Comparison of ENCODE assay signal across 22 cellular contexts in the genomic region with DNA sequence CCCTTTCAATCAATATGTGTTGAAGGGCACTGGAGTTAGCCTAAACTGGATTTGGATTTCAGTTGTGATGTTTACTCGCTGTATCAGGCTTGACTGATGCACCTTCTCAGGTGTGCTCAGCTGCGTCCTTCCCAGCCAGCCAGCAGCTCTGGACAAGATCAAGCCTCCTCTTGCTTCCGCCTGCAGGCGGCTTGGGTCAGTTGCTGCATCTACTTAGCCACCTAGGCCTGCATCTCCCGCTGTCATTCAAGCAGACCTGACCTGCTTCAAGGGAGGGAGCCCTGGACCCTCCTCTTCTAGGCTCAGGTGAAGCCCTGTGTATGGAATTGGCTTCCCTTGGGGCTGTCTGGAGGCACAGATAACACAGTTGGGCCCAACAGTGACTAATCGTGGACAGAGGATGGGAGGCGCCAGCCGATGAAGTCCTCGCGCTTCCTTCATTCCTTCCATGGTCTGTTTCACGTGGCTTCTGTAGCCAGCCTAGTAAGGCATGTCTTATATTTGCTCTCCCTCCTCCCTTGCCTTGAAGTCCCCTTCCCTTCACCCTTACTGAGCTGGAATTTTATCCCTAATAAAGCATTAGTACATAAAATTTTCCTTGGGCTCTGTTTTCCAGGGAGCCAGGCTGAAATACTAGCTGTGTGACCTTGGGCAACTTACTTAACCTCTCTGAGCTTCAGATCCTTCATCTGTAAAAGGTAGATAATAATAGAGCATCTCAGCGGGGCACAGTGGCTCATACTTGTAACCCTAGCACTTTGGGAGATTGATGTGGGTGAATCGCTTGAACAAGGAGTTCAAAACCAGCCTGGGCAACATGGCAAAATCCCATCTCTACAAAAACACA. TPM values are rescaled to one million over a fixed set of nuclear protein-coding genes. Genes with fewer than 3 reads are reported as not detected.
DNase-seq lines count a peak whose midpoint lies in the region; ATAC-seq, FAIRE-seq and TF ChIP-seq lines count a peak whose summit lies in the region.
"Had no signal": no experiment of that assay in that cellular context is flagged by ENCODE, and none has a peak within 500 bp of the region (broad histone marks: within the 10 kb centered on the region; RNA-seq: fewer than 3 reads in every experiment).

No MANE protein-coding gene starts in this region.

- H2AK5ac ChIP-seq in mesenchymal stem cell (ENCODE audit: low read length, severe bottlenecking), result no peak overlapping the region

- H3K23ac ChIP-seq in mesenchymal stem cell (ENCODE audit: low read length in 2 of 2), result no peak overlapping the region

- CTCF ChIA-PET in WTC11 (lab: Charles Lee), result interaction anchor here (1.3 to 5.6 kb wide), 5 partner anchors 9 to 180 kb away, joined by 4 to 58 read pairs (median 6); no protein-coding TSS in a partner anchor

- H3K36me3 Mint-ChIP-seq in WTC11, result no peaks in the 10 kb centered on the region

- no peak overlapping the region for H2BK120ac ChIP-seq in mesenchymal stem cell (ENCODE audit: low read depth, low read length)

- no peak overlapping the region for H3K4me3 Mint-ChIP-seq in WTC11
- H3K4me3 Mint-ChIP-seq: CD14-positive monocyte had no signal

- no peaks in the 10 kb centered on the region for H3K9me3 Mint-ChIP-seq in WTC11

- H2AFZ ChIP-seq in mesenchymal stem cell (ENCODE audit: low read depth, low read length), result no peak overlapping the region

- H3K4me1 Mint-ChIP-seq in WTC11, result peaks cover 40% of the 10 kb centered on the region

- H3K4me2 ChIP-seq in mesenchymal stem cell (ENCODE audit: low read length, poor library complexity, severe bottlenecking), result no peak overlapping the region
- H3K4me2 ChIP-seq: KMS-11 had no signal

- H3K27me3 Mint-ChIP-seq in WTC11 (ENCODE audit: low read depth), result peaks cover 3% of the 10 kb centered on the region; the same call in 1 of the 2 replicates

- H3K14ac ChIP-seq in mesenchymal stem cell (ENCODE audit: low read length in 2 of 2), result peak overlapping the region in 1 of 2 experiments; percentile 18

- H3K4ac ChIP-seq in mesenchymal stem cell (ENCODE audit: low read depth in 1 of 2, low read length in 2 of 2), result no peak overlapping the region

- H3K4me3 ChIP-seq in mesenchymal stem cell (ENCODE audit: insufficient read depth in 1 of 2, low read depth in 1 of 2, low read length in 2 of 2), result no peak overlapping the region
- H3K4me3 ChIP-seq: SJSA1 had no signal

- DNase-seq in DMS53 (lab: John Stamatoyannopoulos, UW) (peak; percentile 3), DMS53 treated with DMSO at 0.1 percent for 48 hours (lab: John Stamatoyannopoulos, UW; ENCODE audit: unreplicated experiment) (no peak), WTC11 (ENCODE audit: low spot score) (peak; percentile 36), mesenchymal stem cell (no peak), urothelium cell line (ENCODE audit: low spot score) (no peak), NCI-H446 treated with DMSO at 0.1 percent for 48 hours (lab: John Stamatoyannopoulos, UW) (no peak), cerebellar cortex (ENCODE audit: low spot score) (no peak)
- DNase-seq: 8988T, DMS 273 treated with DMSO at 0.1 percent for 48 hours, EL, NCI-H1417, NCI-H187, NCI-H2227 treated with DMSO at 0.1 percent for 48 hours, NCI-H524 treated with DMSO at 0.1 percent for 48 hours had no signal

- H3K9me3 ChIP-seq in mesenchymal stem cell (ENCODE audit: control insufficient read depth, low read length), result no peaks in the 10 kb centered on the region

- TF ChIP-seq CTCF in WTC11 (IDR thresholded peaks at IDR 0.05), result no peak

- H2BK12ac ChIP-seq in mesenchymal stem cell (ENCODE audit: low read length in 2 of 2), result no peak overlapping the region

- POLR2A ChIA-PET in WTC11 (lab: Charles Lee), result no interaction called here

- no peak overlapping the region for H4K8ac ChIP-seq in mesenchymal stem cell (ENCODE audit: low read length)

- no peak overlapping the region for H2BK15ac ChIP-seq in mesenchymal stem cell (ENCODE audit: low read depth, poor library complexity, severe bottlenecking)

- FAIRE-seq in urothelium cell line (lab: Jason Lieb, UNC), result peak; percentile 98
- FAIRE-seq: GM12892 had no signal

- no peak for ATAC-seq in WTC11
- ATAC-seq in GM21576 (IDR thresholded peaks at IDR 0.05; ENCODE audit: unreplicated experiment), result no peak
- ATAC-seq: Panc1 had no signal

- no peak overlapping the region for H3K18ac ChIP-seq in mesenchymal stem cell (ENCODE audit: low read depth in 1 of 2, low read length in 2 of 2)

- H3K27ac Mint-ChIP-seq in WTC11, result peak overlapping the region; percentile 94
- H3K27ac Mint-ChIP-seq: CD14-positive monocyte had no signal

- H4K91ac ChIP-seq in mesenchymal stem cell (ENCODE audit: low read length), result peak overlapping the region; percentile 31

- peaks cover 22 to 44% of the 10 kb centered on the region in 2 experiments for H3K27me3 ChIP-seq in mesenchymal stem cell (ENCODE audit: control insufficient read depth in 1 of 2, insufficient read depth in 1 of 2, low read length in 2 of 2)

- H2BK5ac ChIP-seq in mesenchymal stem cell (ENCODE audit: low read depth, low read length, poor library complexity, severe bottlenecking), result no peak overlapping the region

- H3K9ac ChIP-seq in mesenchymal stem cell (ENCODE audit: low read length), result no peak overlapping the region
- H3K9ac ChIP-seq: KMS-11 had no signal

- H3K4me1 ChIP-seq in mesenchymal stem cell (ENCODE audit: control insufficient read depth, insufficient read depth, low read depth, low read length), result peaks cover 11% of the 10 kb centered on the region

- H3K79me1 ChIP-seq in mesenchymal stem cell (replicated peaks; ENCODE audit: low read length, poor library complexity, severe bottlenecking), result no peaks in the 10 kb centered on the region

- 85% methylated on average over 13 of the region's 13 CpGs for WGBS in mesenchymal stem cell

- H3K36me3 ChIP-seq in mesenchymal stem cell (ENCODE audit: control insufficient read depth in 1 of 2, insufficient read depth in 2 of 2, low read depth in 1 of 2, low read length in 2 of 2), result no peaks in the 10 kb centered on the region

- H3K27ac ChIP-seq in mesenchymal stem cell (ENCODE audit: low read length, poor library complexity, severe bottlenecking), result no peak overlapping the region
- H3K27ac ChIP-seq: KMS-11, SJSA1 had no signal

TF ChIP-seq in WTC11, 78 proteins besides CTCF, POLR2A, EP300 and RAD21:
- TF ChIP-seq NFE2L1 (CRISPR knock-in tag; IDR thresholded peaks at IDR 0.05), result no peak
- TF ChIP-seq, protein P1, sequence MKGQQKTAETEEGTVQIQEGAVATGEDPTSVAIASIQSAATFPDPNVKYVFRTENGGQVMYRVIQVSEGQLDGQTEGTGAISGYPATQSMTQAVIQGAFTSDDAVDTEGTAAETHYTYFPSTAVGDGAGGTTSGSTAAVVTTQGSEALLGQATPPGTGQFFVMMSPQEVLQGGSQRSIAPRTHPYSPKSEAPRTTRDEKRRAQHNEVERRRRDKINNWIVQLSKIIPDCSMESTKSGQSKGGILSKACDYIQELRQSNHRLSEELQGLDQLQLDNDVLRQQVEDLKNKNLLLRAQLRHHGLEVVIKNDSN (CRISPR knock-in tag; IDR thresholded peaks at IDR 0.05), result no peak
- no peak for TF ChIP-seq GRHL2 (CRISPR knock-in tag; IDR thresholded peaks at IDR 0.05; ENCODE audit: insufficient replicate concordance, severe bottlenecking)
- TF ChIP-seq EMX1 (CRISPR knock-in tag; IDR thresholded peaks at IDR 0.05), result no peak
- TF ChIP-seq KAT7 (CRISPR knock-in tag; IDR thresholded peaks at IDR 0.05; ENCODE audit: borderline replicate concordance), result no peak
- TF ChIP-seq TP53 (CRISPR knock-in tag; IDR thresholded peaks at IDR 0.05), result no peak

RNA-seq across cellular contexts. Expression of a gene that starts 2.1 kb away (rescaled TPM):
- not detected in 3 replicates for total RNA-seq in WTC11 (2021)
- polyA plus RNA-seq in mesenchymal stem cell (2013, experiment 1 of 2), result not detected
- polyA plus RNA-seq in mesenchymal stem cell (2013, experiment 2 of 2), result not detected
- total RNA-seq: M059J had no signal
- polyA plus RNA-seq: AG04450, CD14-positive monocyte had no signal

RNA-seq across cellular contexts. Expression of a gene that starts 3.9 kb away (rescaled TPM):
- total RNA-seq in WTC11 (2021), result 22.0 to 26.0 TPM (median 24.0 TPM) in 3 replicates
- polyA plus RNA-seq in mesenchymal stem cell (2013, experiment 1 of 2), result 6.7 TPM
- polyA plus RNA-seq in mesenchymal stem cell (2013, experiment 2 of 2), result 6.6 TPM
- polyA plus RNA-seq: CD14-positive monocyte had no signal

Comparison
In these comparisons a context has a peak if more than half of its experiments do, and no peak if none do; other contexts are left out.
1. DNase-seq: peak in DMS53 (single experiment) and WTC11 (single experiment); none in DMS53 treated with DMSO at 0.1 percent for 48 hours (single experiment), mesenchymal stem cell (single experiment), urothelium cell line (single experiment), NCI-H446 treated with DMSO at 0.1 percent for 48 hours (single experiment) and cerebellar cortex (single experiment).